20 cellular contexts compared by ENCODE assay signal in genomic region chr2:181946444-181947127, GRCh38. TPM values are rescaled to one million over a fixed set of nuclear protein-coding genes. Genes with fewer than 3 reads are reported as not detected.
"Had no signal": no experiment of that assay in that cellular context is flagged by ENCODE, and none has a peak within 500 bp of the region (broad histone marks: within the 10 kb centered on the region; RNA-seq: fewer than 3 reads in every experiment).

No MANE protein-coding gene starts in this region.

- H3K9me3 ChIP-seq: psoas muscle, right lobe of liver, spleen, suprapubic skin, uterus had no signal

- H3K4me3 ChIP-seq: psoas muscle, right lobe of liver, spleen, suprapubic skin, uterus had no signal

- ATAC-seq: activated naive CD8-positive, alpha-beta T cell treated with anti-CD3 and anti-CD28 coated beads, Interleukin-2, amount 50 U/mL, for 24 hours; left lobe of liver; natural killer cell treated with Interleukin-12 subunit alpha and Interleukin-12 subunit beta and Interleukin-15 and Interleukin-18, amount 100 ng/mL, for 72 hours; psoas muscle; right lobe of liver; stimulated activated naive B cell treated with anti-CD40 and anti-IgM and Interleukin-4, amounts not matched to agents 10 μg/mL and 1 μg/mL and 100 μg/mL, for 72 hours; T-cell had no signal

- H3K27ac Mint-ChIP-seq: activated CD4-positive, alpha-beta memory T cell treated with anti-CD3 and anti-CD28 coated beads, Interleukin-2, amount 10 ng/mL, durations not matched to agents 7 days and 5 days; activated naive CD8-positive, alpha-beta T cell treated with anti-CD3 and anti-CD28 coated beads, Interleukin-2, amount 50 U/mL, for 24 hours; immature natural killer cell; memory B cell; natural killer cell treated with Interleukin-12 subunit alpha and Interleukin-12 subunit beta and Interleukin-15 and Interleukin-18, amount 100 ng/mL, for 72 hours; stimulated activated naive B cell treated with anti-CD40 and anti-IgM and Interleukin-4, amounts not matched to agents 10 μg/mL and 1 μg/mL and 100 μg/mL, for 72 hours; T-cell had no signal

- H3K9me3 Mint-ChIP-seq: activated CD4-positive, alpha-beta memory T cell treated with anti-CD3 and anti-CD28 coated beads, Interleukin-2, amount 10 ng/mL, durations not matched to agents 7 days and 5 days; activated naive CD8-positive, alpha-beta T cell treated with anti-CD3 and anti-CD28 coated beads, Interleukin-2, amount 50 U/mL, for 24 hours; immature natural killer cell; memory B cell; natural killer cell treated with Interleukin-12 subunit alpha and Interleukin-12 subunit beta and Interleukin-15 and Interleukin-18, amount 100 ng/mL, for 72 hours; stimulated activated naive B cell treated with anti-CD40 and anti-IgM and Interleukin-4, amounts not matched to agents 10 μg/mL and 1 μg/mL and 100 μg/mL, for 72 hours; T-cell had no signal

- DNase-seq: activated CD4-positive, alpha-beta memory T cell treated with anti-CD3 and anti-CD28 coated beads, Interleukin-2, amount 10 ng/mL, durations not matched to agents 7 days and 5 days; activated CD4-positive, alpha-beta T cell treated with anti-CD3 and anti-CD28 coated beads for 1 hour; activated naive CD4-positive, alpha-beta T cell treated with Interleukin-2 at 50 U/mL for 16 hours; activated naive CD8-positive, alpha-beta T cell treated with anti-CD3 and anti-CD28 coated beads, Interleukin-2, amount 50 U/mL, for 24 hours; caudate nucleus; effector memory CD4-positive, alpha-beta T cell; immature natural killer cell; nucleus accumbens; psoas muscle; right lobe of liver; spleen; stimulated activated CD4-positive, alpha-beta T cell treated with anti-CD3 and anti-CD28 coated beads, Interleukin-1b, Interleukin-23, amount 100 ng/mL, for 48 hours; stimulated activated naive B cell treated with anti-CD40 and anti-IgM and Interleukin-4, amounts not matched to agents 10 μg/mL and 1 μg/mL and 100 μg/mL, for 72 hours; T-cell; T1000; uterus had no signal

- H3K36me3 ChIP-seq: right lobe of liver, spleen, suprapubic skin, uterus had no signal

- H3K36me3 Mint-ChIP-seq: immature natural killer cell; memory B cell; natural killer cell treated with Interleukin-12 subunit alpha and Interleukin-12 subunit beta and Interleukin-15 and Interleukin-18, amount 100 ng/mL, for 72 hours; stimulated activated naive B cell treated with anti-CD40 and anti-IgM and Interleukin-4, amounts not matched to agents 10 μg/mL and 1 μg/mL and 100 μg/mL, for 72 hours; T-cell had no signal

- H3K4me1 ChIP-seq: psoas muscle, spleen, suprapubic skin, uterus had no signal

- H3K4me3 Mint-ChIP-seq: activated CD4-positive, alpha-beta memory T cell treated with anti-CD3 and anti-CD28 coated beads, Interleukin-2, amount 10 ng/mL, durations not matched to agents 7 days and 5 days; activated naive CD8-positive, alpha-beta T cell treated with anti-CD3 and anti-CD28 coated beads, Interleukin-2, amount 50 U/mL, for 24 hours; immature natural killer cell; memory B cell; natural killer cell treated with Interleukin-12 subunit alpha and Interleukin-12 subunit beta and Interleukin-15 and Interleukin-18, amount 100 ng/mL, for 72 hours; stimulated activated naive B cell treated with anti-CD40 and anti-IgM and Interleukin-4, amounts not matched to agents 10 μg/mL and 1 μg/mL and 100 μg/mL, for 72 hours; T-cell had no signal

- H3K4me1 Mint-ChIP-seq: activated CD4-positive, alpha-beta memory T cell treated with anti-CD3 and anti-CD28 coated beads, Interleukin-2, amount 10 ng/mL, durations not matched to agents 7 days and 5 days; activated naive CD8-positive, alpha-beta T cell treated with anti-CD3 and anti-CD28 coated beads, Interleukin-2, amount 50 U/mL, for 24 hours; immature natural killer cell; memory B cell; stimulated activated naive B cell treated with anti-CD40 and anti-IgM and Interleukin-4, amounts not matched to agents 10 μg/mL and 1 μg/mL and 100 μg/mL, for 72 hours; T-cell had no signal

- H3K27me3 ChIP-seq: right lobe of liver, spleen, suprapubic skin, uterus had no signal

- H3K27ac ChIP-seq: psoas muscle, right lobe of liver, spleen, suprapubic skin, uterus had no signal

RNA-seq across cellular contexts. Expression of gene PPP1R1C, which starts 39.1 kb away (rescaled TPM):
- total RNA-seq: activated CD4-positive, alpha-beta memory T cell treated with anti-CD3 and anti-CD28 coated beads, Interleukin-2, amount 10 ng/mL, durations not matched to agents 7 days and 5 days; natural killer cell treated with Interleukin-12 subunit alpha and Interleukin-12 subunit beta and Interleukin-15 and Interleukin-18, amount 100 ng/mL, for 72 hours; T-cell had no signal
- polyA plus RNA-seq: immature natural killer cell had no signal
